ENCODE assay signal across 13 cellular contexts in genomic region chr17:81309859-81310839, GRCh38. TPM values are rescaled to one million over a fixed set of nuclear protein-coding genes. Genes with fewer than 3 reads are reported as not detected.
DNase-seq lines count a peak whose midpoint lies in the region; ATAC-seq and TF ChIP-seq lines count a peak whose summit lies in the region.
"Had no signal": no experiment of that assay in that cellular context is flagged by ENCODE, and none has a peak within 500 bp of the region (broad histone marks: within the 10 kb centered on the region; RNA-seq: fewer than 3 reads in every experiment).

No MANE protein-coding gene starts in this region.

- H3K4me1 ChIP-seq in BLaER1 (peaks cover 66% of the 10 kb centered on the region), right cardiac atrium (ENCODE audit: control insufficient read depth, insufficient read depth, low read length) (no peaks in the 10 kb centered on the region)

- H3K27me3 ChIP-seq in BLaER1 (peaks cover 8% of the 10 kb centered on the region; the same call in 1 of the 2 replicates), WERI-Rb-1 (ENCODE audit: insufficient read depth, low read depth, severe bottlenecking) (no peaks in the 10 kb centered on the region), right cardiac atrium (ENCODE audit: control insufficient read depth, insufficient read depth) (no peaks in the 10 kb centered on the region)

- no peak for DNase-seq in WERI-Rb-1
- DNase-seq in right cardiac atrium = peak in 2 of 3 donors; percentile 17 to 59
- no peak for DNase-seq in progenitor cell of endocrine pancreas (ENCODE audit: low spot score, unreplicated experiment)
- DNase-seq in DMS79 (lab: John Stamatoyannopoulos, UW) = no peak
- no peak for DNase-seq in kidney tubule cell (ENCODE audit: low spot score)
- no peak for DNase-seq in NCI-H510A treated with DMSO at 0.1 percent for 48 hours (lab: John Stamatoyannopoulos, UW)
- no peak for DNase-seq in CD1c-positive myeloid dendritic cell (ENCODE audit: extremely low spot score)
- DNase-seq: NCI-H1092 treated with DMSO at 0.1 percent for 48 hours had no signal

- H3K4me3 ChIP-seq in BLaER1 (no peak overlapping the region), WERI-Rb-1 (ENCODE audit: low read depth, low read length) (no peak overlapping the region), right cardiac atrium (ENCODE audit: low read length) (no peak overlapping the region)

- peak overlapping the region; percentile 84 for H3K27ac Mint-ChIP-seq in progenitor cell of endocrine pancreas
- H3K27ac Mint-ChIP-seq: activated CD4-positive, alpha-beta memory T cell treated with anti-CD3 and anti-CD28 coated beads for 36 hours; activated naive CD8-positive, alpha-beta T cell; naive thymus-derived CD8-positive, alpha-beta T cell; stimulated activated naive CD8-positive, alpha-beta T cell treated with anti-CD3 and anti-CD28 coated beads, Interleukin-15, Interleukin-2, amounts not matched to agents 100 ng/mL and 50 ng/mL, for 24 hours had no signal

- peaks cover 19% of the 10 kb centered on the region for H3K4me1 Mint-ChIP-seq in progenitor cell of endocrine pancreas (ENCODE audit: low read depth)

- peak overlapping the region; percentile 21 for H3K4me3 Mint-ChIP-seq in progenitor cell of endocrine pancreas (ENCODE audit: low read depth)
- H3K4me3 Mint-ChIP-seq: activated CD4-positive, alpha-beta memory T cell treated with anti-CD3 and anti-CD28 coated beads for 36 hours; activated naive CD8-positive, alpha-beta T cell had no signal

- H3K9me3 ChIP-seq in BLaER1 (no peaks in the 10 kb centered on the region), WERI-Rb-1 (ENCODE audit: severe bottlenecking) (no peaks in the 10 kb centered on the region), right cardiac atrium (ENCODE audit: control insufficient read depth, low read length) (no peaks in the 10 kb centered on the region)

- no peaks in the 10 kb centered on the region for H3K27me3 Mint-ChIP-seq in progenitor cell of endocrine pancreas

- H3K4me2 ChIP-seq in BLaER1 = peak overlapping the region; percentile 71

- H3K36me3 ChIP-seq in BLaER1 (no peaks in the 10 kb centered on the region), WERI-Rb-1 (no peaks in the 10 kb centered on the region)

- intact Hi-C loops in right cardiac atrium (cut with DNase I) = no loop called here

- WGBS in right cardiac atrium = 76% methylated on average over 36 of the region's 36 CpGs

- no peaks in the 10 kb centered on the region for H3K9me3 Mint-ChIP-seq in progenitor cell of endocrine pancreas (ENCODE audit: low read depth)
- H3K9me3 Mint-ChIP-seq: activated CD4-positive, alpha-beta memory T cell treated with anti-CD3 and anti-CD28 coated beads for 36 hours; naive thymus-derived CD8-positive, alpha-beta T cell; stimulated activated naive CD8-positive, alpha-beta T cell treated with anti-CD3 and anti-CD28 coated beads, Interleukin-15, Interleukin-2, amounts not matched to agents 100 ng/mL and 50 ng/mL, for 24 hours had no signal

- H3K27ac ChIP-seq in BLaER1 = peak overlapping the region; percentile 43; the same call in 1 of the 2 replicates
- peak overlapping the region; percentile 59 for H3K27ac ChIP-seq in WERI-Rb-1
- H3K27ac ChIP-seq in right cardiac atrium (ENCODE audit: low read length) = peak overlapping the region; percentile 58

- TF ChIP-seq CTCF in WERI-Rb-1 (IDR thresholded peaks at IDR 0.05; ENCODE audit: low read depth, low read length) (no peak), progenitor cell of endocrine pancreas (IDR thresholded peaks at IDR 0.05; ENCODE audit: unreplicated experiment) (no peak)

- H3K36me3 Mint-ChIP-seq in progenitor cell of endocrine pancreas (ENCODE audit: insufficient read depth) = no peaks in the 10 kb centered on the region
- H3K36me3 Mint-ChIP-seq: activated CD4-positive, alpha-beta memory T cell treated with anti-CD3 and anti-CD28 coated beads for 36 hours; activated naive CD8-positive, alpha-beta T cell; naive thymus-derived CD8-positive, alpha-beta T cell had no signal

- H4K20me1 ChIP-seq in BLaER1 = no peaks in the 10 kb centered on the region

- peak overlapping the region; percentile 36; the same call in 1 of the 2 replicates for H3K9ac ChIP-seq in BLaER1

- ATAC-seq in right cardiac atrium = no peak

RNA-seq across cellular contexts. Expression of gene SLC38A10, which starts 15.0 kb away (rescaled TPM):
- total RNA-seq in right cardiac atrium (10 to 100 TPM; 50.8 to 63.9 (median 53.5) TPM), progenitor cell of endocrine pancreas (128 and 130 TPM in 2 replicates)
- polyA plus RNA-seq in right cardiac atrium = 61.5 TPM

Comparison
In these comparisons a context has a peak if more than half of its experiments do, and no peak if none do; other contexts are left out.
1. DNase-seq: peak in right cardiac atrium (2 of 3); none in WERI-Rb-1 (single experiment), progenitor cell of endocrine pancreas (single experiment), DMS79 (single experiment), kidney tubule cell (single experiment), NCI-H510A treated with DMSO at 0.1 percent for 48 hours (single experiment) and CD1c-positive myeloid dendritic cell (single experiment).
2. Peak in every context shown above with its lines, with median percentiles within 50 percentile points of each other: H3K27ac ChIP-seq.